Comparison of ENCODE assay signal across 31 cellular contexts in the genomic region with DNA sequence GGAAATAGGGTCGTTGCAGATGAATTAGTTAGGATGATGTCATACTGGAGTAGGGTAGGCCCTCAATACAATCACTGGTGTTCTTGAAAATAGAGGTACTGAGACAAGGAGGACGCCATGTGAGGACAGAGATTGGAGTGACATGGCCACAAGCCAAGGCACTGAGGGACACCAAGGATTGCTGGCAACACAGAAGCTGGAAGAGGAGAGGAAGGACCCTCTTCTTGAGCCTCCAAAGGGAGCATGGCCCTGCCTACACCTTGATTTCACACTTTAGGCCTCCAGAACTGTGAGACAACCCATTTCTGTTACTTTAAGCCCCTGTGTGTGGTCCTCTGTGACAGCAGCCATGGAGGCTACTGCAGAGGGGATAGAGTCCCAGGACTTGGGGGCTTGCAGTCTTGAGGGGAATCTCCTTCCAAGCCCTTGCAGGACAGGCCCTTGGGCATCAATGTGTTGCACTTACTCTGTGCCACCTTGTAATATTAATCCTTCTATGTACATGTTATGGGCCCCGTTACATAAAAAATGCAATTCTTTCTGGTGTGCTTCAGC. TPM values are rescaled to one million over a fixed set of nuclear protein-coding genes. Genes with fewer than 3 reads are reported as not detected.
"Had no signal": no experiment of that assay in that cellular context is flagged by ENCODE, and none has a peak within 500 bp of the region (broad histone marks: within the 10 kb centered on the region; RNA-seq: fewer than 3 reads in every experiment).

No MANE protein-coding gene starts in this region.

- H3K4me1 Mint-ChIP-seq: neural crest cell had no signal

- H3K4me3 Mint-ChIP-seq: activated CD4-positive, alpha-beta T cell treated with anti-CD3 and anti-CD28 coated beads for 36 hours; central memory CD8-positive, alpha-beta T cell; naive thymus-derived CD8-positive, alpha-beta T cell; neural crest cell; stimulated activated effector memory CD8-positive, alpha-beta T cell treated with anti-CD3 and anti-CD28 coated beads, Interleukin-12 subunit alpha, Interleukin-12 subunit beta, amount 100 ng/mL, for 72 hours; stimulated activated naive CD8-positive, alpha-beta T cell treated with anti-CD3 and anti-CD28 coated beads, Interleukin-15, Interleukin-2, amounts not matched to agents 100 ng/mL and 50 ng/mL, for 24 hours; T-helper 2 cell treated with Interferon-gamma antibody and Interleukin-4, amounts not matched to agents 5 μg/mL and 100 μg/mL, for 36 hours had no signal

- ATAC-seq: activated CD4-positive, alpha-beta T cell treated with anti-CD3 and anti-CD28 coated beads for 36 hours; activated naive CD4-positive, alpha-beta T cell treated with anti-CD3 and anti-CD28 coated beads, Interleukin-2, amount 50 U/mL, for 72 hours; gastroesophageal sphincter; left lobe of liver; lower lobe of right lung; naive thymus-derived CD8-positive, alpha-beta T cell; psoas muscle; stimulated activated effector memory CD8-positive, alpha-beta T cell treated with anti-CD3 and anti-CD28 coated beads, Interleukin-12 subunit alpha, Interleukin-12 subunit beta, amount 100 ng/mL, for 72 hours had no signal

- H3K9me3 Mint-ChIP-seq: activated naive CD4-positive, alpha-beta T cell treated with anti-CD3 and anti-CD28 coated beads, Interleukin-2, amount 50 U/mL, for 72 hours; activated T-helper 2 cell treated with anti-CD3 and anti-CD28 coated beads, Interferon-gamma antibody, Interleukin-2, Interleukin-4, amounts not matched to agents 10 μg/mL and 5 μg/mL and 100 μg/mL, durations not matched to agents 14 hours and 24 hours and 36 hours; central memory CD8-positive, alpha-beta T cell; naive thymus-derived CD8-positive, alpha-beta T cell; neural crest cell; stimulated activated effector memory CD8-positive, alpha-beta T cell treated with anti-CD3 and anti-CD28 coated beads, Interleukin-12 subunit alpha, Interleukin-12 subunit beta, amount 100 ng/mL, for 72 hours; stimulated activated naive CD8-positive, alpha-beta T cell treated with anti-CD3 and anti-CD28 coated beads, Interleukin-15, Interleukin-2, amounts not matched to agents 100 ng/mL and 50 ng/mL, for 24 hours; T-helper 2 cell treated with Interferon-gamma antibody and Interleukin-4, amounts not matched to agents 5 μg/mL and 100 μg/mL, for 36 hours had no signal

- DNase-seq: activated CD4-positive, alpha-beta T cell treated with anti-CD3 and anti-CD28 coated beads for 36 hours; activated CD4-positive, CD25-positive, alpha-beta regulatory T cell; activated naive CD4-positive, alpha-beta T cell; effector memory CD4-positive, alpha-beta T cell; erythroblast; hippocampal formation; lower lobe of right lung; mesenchymal stem cell; nucleus accumbens; psoas muscle; stimulated activated CD4-positive, alpha-beta T cell treated with anti-CD3 and anti-CD28 coated beads, Interleukin-12 subunit alpha, Interleukin-12 subunit beta, amount 100 ng/mL, for 4 hours; stimulated activated CD4-positive, alpha-beta T cell treated with anti-CD3 and anti-CD28 coated beads, Interleukin-4, amount 100 ng/mL, for 1 hour; T-helper 1 cell; upper lobe of left lung had no signal

- H3K36me3 ChIP-seq: breast epithelium, gastroesophageal sphincter, lower lobe of right lung, upper lobe of left lung had no signal

- H3K9me3 ChIP-seq: breast epithelium, gastroesophageal sphincter, lower lobe of right lung, psoas muscle, upper lobe of left lung had no signal

- H3K4me3 ChIP-seq: breast epithelium, gastroesophageal sphincter, lower lobe of right lung, psoas muscle, skin epidermis, upper lobe of left lung had no signal

- H3K27ac ChIP-seq: breast epithelium, gastroesophageal sphincter, lower lobe of right lung, parathyroid adenoma, psoas muscle, skin epidermis, upper lobe of left lung had no signal

- H3K27me3 ChIP-seq: breast epithelium, upper lobe of left lung had no signal

- H3K27ac Mint-ChIP-seq: activated CD4-positive, alpha-beta T cell treated with anti-CD3 and anti-CD28 coated beads for 36 hours; activated naive CD4-positive, alpha-beta T cell treated with anti-CD3 and anti-CD28 coated beads, Interleukin-2, amount 50 U/mL, for 72 hours; activated T-helper 2 cell treated with anti-CD3 and anti-CD28 coated beads, Interferon-gamma antibody, Interleukin-2, Interleukin-4, amounts not matched to agents 10 μg/mL and 5 μg/mL and 100 μg/mL, durations not matched to agents 14 hours and 24 hours and 36 hours; naive thymus-derived CD8-positive, alpha-beta T cell; stimulated activated effector memory CD8-positive, alpha-beta T cell treated with anti-CD3 and anti-CD28 coated beads, Interleukin-12 subunit alpha, Interleukin-12 subunit beta, amount 100 ng/mL, for 72 hours; stimulated activated naive CD8-positive, alpha-beta T cell treated with anti-CD3 and anti-CD28 coated beads, Interleukin-15, Interleukin-2, amounts not matched to agents 100 ng/mL and 50 ng/mL, for 24 hours; T-helper 2 cell treated with Interferon-gamma antibody and Interleukin-4, amounts not matched to agents 5 μg/mL and 100 μg/mL, for 36 hours had no signal

- H3K4me1 ChIP-seq: breast epithelium, lower lobe of right lung, parathyroid adenoma, psoas muscle, upper lobe of left lung had no signal

- H3K9ac ChIP-seq: parathyroid adenoma had no signal

- H3K36me3 Mint-ChIP-seq: activated naive CD4-positive, alpha-beta T cell treated with anti-CD3 and anti-CD28 coated beads, Interleukin-2, amount 50 U/mL, for 72 hours; naive thymus-derived CD8-positive, alpha-beta T cell; stimulated activated effector memory CD8-positive, alpha-beta T cell treated with anti-CD3 and anti-CD28 coated beads, Interleukin-12 subunit alpha, Interleukin-12 subunit beta, amount 100 ng/mL, for 72 hours had no signal

RNA-seq across cellular contexts. Expression of a gene that starts 3.7 kb away (rescaled TPM):
- total RNA-seq: activated CD4-positive, alpha-beta T cell treated with anti-CD3 and anti-CD28 coated beads for 36 hours; activated CD8-positive, alpha-beta memory T cell treated with anti-CD3 and anti-CD28 coated beads for 36 hours; activated naive CD4-positive, alpha-beta T cell treated with anti-CD3 and anti-CD28 coated beads, Interleukin-2, amount 50 U/mL, for 72 hours; dermis microvascular lymphatic vessel endothelial cell; fibroblast of lung; fibroblast of villous mesenchyme; naive thymus-derived CD8-positive, alpha-beta T cell; neural crest cell had no signal
- polyA plus RNA-seq: fibroblast of lung; naive thymus-derived CD8-positive, alpha-beta T cell had no signal

RNA-seq across cellular contexts. Expression of a gene that starts 48.1 kb away (rescaled TPM):
- total RNA-seq: activated CD4-positive, alpha-beta T cell treated with anti-CD3 and anti-CD28 coated beads for 36 hours; activated CD8-positive, alpha-beta memory T cell treated with anti-CD3 and anti-CD28 coated beads for 36 hours; activated naive CD4-positive, alpha-beta T cell treated with anti-CD3 and anti-CD28 coated beads, Interleukin-2, amount 50 U/mL, for 72 hours; activated T-helper 2 cell treated with anti-CD3 and anti-CD28 coated beads, Interferon-gamma antibody, Interleukin-2, Interleukin-4, amounts not matched to agents 10 μg/mL and 5 μg/mL and 100 μg/mL, durations not matched to agents 14 hours and 24 hours and 36 hours; dermis microvascular lymphatic vessel endothelial cell; fibroblast of villous mesenchyme had no signal

RNA-seq across cellular contexts. Expression of a gene that starts 48.5 kb away (rescaled TPM):
- total RNA-seq: activated CD4-positive, alpha-beta T cell treated with anti-CD3 and anti-CD28 coated beads for 36 hours; activated CD8-positive, alpha-beta memory T cell treated with anti-CD3 and anti-CD28 coated beads for 36 hours; activated naive CD4-positive, alpha-beta T cell treated with anti-CD3 and anti-CD28 coated beads, Interleukin-2, amount 50 U/mL, for 72 hours; dermis microvascular lymphatic vessel endothelial cell; naive thymus-derived CD8-positive, alpha-beta T cell had no signal
